Comparison of ENCODE assay signal across 21 cellular contexts in genomic region chr20:58775371-58775770, GRCh38.
"Had no signal": no experiment of that assay in that cellular context is flagged by ENCODE, and none has a peak within 500 bp of the region (broad histone marks: within the 10 kb centered on the region; RNA-seq: fewer than 3 reads in every experiment).

No MANE protein-coding gene starts in this region.

- DNase-seq: activated CD4-positive, alpha-beta memory T cell treated with anti-CD3 and anti-CD28 coated beads for 36 hours; activated CD4-positive, alpha-beta T cell treated with anti-CD3 and anti-CD28 coated beads for 36 hours; activated CD4-positive, alpha-beta T cell treated with anti-CD3 and anti-CD28 coated beads, Interleukin-2, amount 10 ng/mL, durations not matched to agents 24 days and 14 days; activated CD4-positive, CD25-positive, alpha-beta regulatory T cell; activated CD4-positive, CD25-positive, alpha-beta regulatory T cell treated with anti-CD3 and anti-CD28 coated beads, Interleukin-2, amount 50 U/mL, for 72 hours; activated CD8-positive, alpha-beta memory T cell treated with anti-CD3 and anti-CD28 coated beads, Interleukin-2, amount 10 ng/mL, durations not matched to agents 7 days and 5 days; activated CD8-positive, alpha-beta memory T cell treated with anti-CD3 and anti-CD28 coated beads, Interleukin-2, amount 50 U/mL, for 4 hours; activated CD8-positive, alpha-beta T cell treated with anti-CD3 and anti-CD28 coated beads, Interleukin-2, amount 10 ng/mL, durations not matched to agents 7 days and 5 days; activated effector memory CD4-positive, alpha-beta T cell treated with anti-CD3 and anti-CD28 coated beads, Interleukin-2, amount 50 U/mL, for 16 hours; activated naive CD4-positive, alpha-beta T cell treated with anti-CD3 and anti-CD28 coated beads for 36 hours; activated naive CD8-positive, alpha-beta T cell treated with anti-CD3 and anti-CD28 coated beads, Interleukin-2, amount 10 ng/mL, durations not matched to agents 7 days and 5 days; activated T-cell treated with anti-CD3 and anti-CD28 coated beads, Interleukin-2, amount 50 U/mL, for 1 hour; activated T-cell treated with anti-CD3 and anti-CD28 coated beads, Interleukin-2, amount 50 U/mL, for 48 hours; amniotic stem cell; central memory CD4-positive, alpha-beta T cell; cerebellar nuclear complex; colonic mucosa; effector CD8-positive, alpha-beta T cell; foreskin fibroblast; T-helper 2 cell had no signal

- H3K4me3 ChIP-seq: colonic mucosa had no signal

- H3K27me3 ChIP-seq: colonic mucosa had no signal

- ATAC-seq: activated CD4-positive, alpha-beta T cell treated with anti-CD3 and anti-CD28 coated beads for 36 hours; activated CD8-positive, alpha-beta memory T cell treated with anti-CD3 and anti-CD28 coated beads, Interleukin-2, amount 10 ng/mL, durations not matched to agents 7 days and 5 days; activated CD8-positive, alpha-beta T cell treated with anti-CD3 and anti-CD28 coated beads, Interleukin-2, amount 10 ng/mL, durations not matched to agents 7 days and 5 days had no signal

- H3K27ac ChIP-seq: colonic mucosa, epithelial cell of prostate had no signal

- H3K9me3 ChIP-seq: colonic mucosa had no signal

- H3K4me1 ChIP-seq: colonic mucosa had no signal

- H3K36me3 ChIP-seq: colonic mucosa had no signal
